In genomic region chr11:94128171-94128745, GRCh38 we compare ENCODE assay signal across 8 cellular contexts. TPM values are rescaled to one million over a fixed set of nuclear protein-coding genes. Genes with fewer than 3 reads are reported as not detected.
A peak's percentile ranks its signal among the peaks of the same experiment; 100 is the strongest.
DNase-seq lines count a peak whose midpoint lies in the region; ATAC-seq, FAIRE-seq and TF ChIP-seq lines count a peak whose summit lies in the region.

No MANE protein-coding gene starts in this region.

- TSS peak; percentile 48 for BruUV-seq in endothelial cell of umbilical vein (replicated peaks; lab: Mats Ljungman, UMichigan)

- POLR2A ChIA-PET in CD4-positive, alpha-beta T cell (lab: Charles Lee) = interaction anchor here (0.7 to 3.0 kb wide), 8 partner anchors 11 to 939 kb away, joined by 3 to 26 read pairs (median 5); partner anchors contain the start of genes C11orf54, MED17, SRSF8 and TAF1D
- POLR2A ChIA-PET in endothelial cell of umbilical vein (lab: Charles Lee) = interaction anchor here (1.3 to 1.6 kb wide), 2 partner anchors 13 to 22 kb away, joined by 3 read pairs; no protein-coding TSS in a partner anchor
- POLR2A ChIA-PET in naive thymus-derived CD4-positive, alpha-beta T cell (lab: Charles Lee) = interaction anchor here (0.8 to 1.8 kb wide), 3 partner anchors 344 to 388 kb away, joined by 3 to 5 read pairs (median 4); partner anchors contain the start of gene MED17

- H3K4me1 ChIP-seq in endothelial cell of umbilical vein (ENCODE audit: control insufficient read depth, extremely low read depth, insufficient read depth, low read length) = peaks cover 39% of the 10 kb centered on the region
- H3K4me1 ChIP-seq in naive thymus-derived CD4-positive, alpha-beta T cell (ENCODE audit: control insufficient read depth in 2 of 2, insufficient read depth in 2 of 2, low read length in 2 of 2) = peaks cover 21 to 29% of the 10 kb centered on the region in 2 donors

- peak overlapping the region; percentile 89 for H3K9ac ChIP-seq in endothelial cell of umbilical vein (replicated peaks; ENCODE audit: extremely low read depth, insufficient read depth, low read length)

- H3K36me3 Mint-ChIP-seq in CD4-positive, alpha-beta T cell (ENCODE audit: low read depth) = no peaks in the 10 kb centered on the region
- H3K36me3 Mint-ChIP-seq in naive thymus-derived CD4-positive, alpha-beta T cell = peaks cover 0 to 4% (median 0%) of the 10 kb centered on the region in 5 donors

- H3K9me3 Mint-ChIP-seq in CD4-positive, alpha-beta T cell = no peaks in the 10 kb centered on the region
- H3K9me3 Mint-ChIP-seq in naive thymus-derived CD4-positive, alpha-beta T cell = peaks cover 0 to 7% (median 0%) of the 10 kb centered on the region in 11 donors

- no peaks in the 10 kb centered on the region for H3K27me3 Mint-ChIP-seq in CD4-positive, alpha-beta T cell
- H3K27me3 Mint-ChIP-seq in naive thymus-derived CD4-positive, alpha-beta T cell = no peaks in the 10 kb centered on the region

- H2AFZ ChIP-seq in endothelial cell of umbilical vein (ENCODE audit: low read depth, low read length) = peak overlapping the region; percentile 92

- peak overlapping the region; percentile 76 to 87 (median 77) for H3K4me3 ChIP-seq in endothelial cell of umbilical vein (replicated peaks in 1 of 3; ENCODE audit: insufficient read depth in 1 of 3, low read depth in 1 of 3, low read length in 3 of 3)
- H3K4me3 ChIP-seq in naive thymus-derived CD4-positive, alpha-beta T cell (ENCODE audit: low read length) = peak overlapping the region; percentile 97

- FAIRE-seq in endothelial cell of umbilical vein (lab: Jason Lieb, UNC) = no peak

- no peak for TF ChIP-seq POLR2A in endothelial cell of umbilical vein (IDR thresholded peaks at IDR 0.05; ENCODE audit: low read depth, low read length)

- no peaks in the 10 kb centered on the region for H3K9me3 ChIP-seq in CD4-positive, alpha-beta T cell (ENCODE audit: control insufficient read depth, low read length)
- no peaks in the 10 kb centered on the region for H3K9me3 ChIP-seq in endothelial cell of umbilical vein (replicated peaks; ENCODE audit: control insufficient read depth, insufficient read depth, low read length)
- no peaks in the 10 kb centered on the region for H3K9me3 ChIP-seq in naive thymus-derived CD4-positive, alpha-beta T cell (ENCODE audit: control insufficient read depth in 2 of 3, low read length in 3 of 3)

- peak overlapping the region; percentile 93 for H3K4me2 ChIP-seq in endothelial cell of umbilical vein (ENCODE audit: insufficient read depth, low read length)

- peak overlapping the region; percentile 90 for H3K27ac Mint-ChIP-seq in CD4-positive, alpha-beta T cell
- H3K27ac Mint-ChIP-seq in naive thymus-derived CD4-positive, alpha-beta T cell = peak overlapping the region; percentile 77 to 96 (median 89)

- CTCF ChIA-PET in CD4-positive, alpha-beta T cell (lab: Charles Lee) = no interaction called here
- CTCF ChIA-PET in endothelial cell of umbilical vein (lab: Charles Lee) = interaction anchor here (0.7 to 5.0 kb wide), 10 partner anchors 10 to 939 kb away, joined by 3 to 64 read pairs (median 6); partner anchors contain the start of gene SRSF8
- CTCF ChIA-PET in naive thymus-derived CD4-positive, alpha-beta T cell (lab: Charles Lee) = no interaction called here

- DNase-seq in CD4-positive, alpha-beta T cell = peak in 2 of 10 experiments; percentile 8 to 42
- DNase-seq in RPMI8226 (peak; percentile 50), endothelial cell of umbilical vein (ENCODE audit: low read depth, low spot score) (no peak), dermis blood vessel endothelial cell (no peak), glomerular visceral epithelial cell (ENCODE audit: extremely low spot score) (no peak)
- no peak for DNase-seq in naive thymus-derived CD4-positive, alpha-beta T cell

- dilution Hi-C loops in endothelial cell of umbilical vein (cut with MboI; ENCODE audit: extremely low pct_ligation_motif_present, low sequenced_read_pairs) = no loop called here

- no peaks in the 10 kb centered on the region for H3K9me1 ChIP-seq in endothelial cell of umbilical vein (replicated peaks; ENCODE audit: control insufficient read depth, extremely low read depth, insufficient read depth, low read length)

- ATAC-seq in CD4-positive, alpha-beta T cell (ENCODE audit: poor library complexity) = peak; percentile 46
- ATAC-seq in GM19043 (IDR thresholded peaks at IDR 0.05; ENCODE audit: low read depth, unreplicated experiment) (peak; percentile 10), HG03280 (IDR thresholded peaks at IDR 0.05; ENCODE audit: unreplicated experiment) (peak; percentile 13)
- ATAC-seq in naive thymus-derived CD4-positive, alpha-beta T cell = peak; percentile 42

- H3K27ac ChIP-seq in CD4-positive, alpha-beta T cell (ENCODE audit: low read depth, low read length) = peak overlapping the region; percentile 64
- H3K27ac ChIP-seq in endothelial cell of umbilical vein (ENCODE audit: insufficient read depth, low read depth, low read length) = peak overlapping the region; percentile 86
- H3K27ac ChIP-seq in naive thymus-derived CD4-positive, alpha-beta T cell (ENCODE audit: low read depth, low read length) = peak overlapping the region; percentile 73

- H3K27me3 ChIP-seq in CD4-positive, alpha-beta T cell (ENCODE audit: control insufficient read depth, insufficient read depth, low read length) = no peaks in the 10 kb centered on the region
- H3K27me3 ChIP-seq in endothelial cell of umbilical vein (ENCODE audit: control insufficient read depth in 2 of 2, insufficient read depth in 2 of 2, low read length in 2 of 2) = no peaks in the 10 kb centered on the region
- no peaks in the 10 kb centered on the region for H3K27me3 ChIP-seq in naive thymus-derived CD4-positive, alpha-beta T cell (ENCODE audit: control insufficient read depth in 2 of 2, insufficient read depth in 2 of 2, low read length in 2 of 2)

- H3K79me2 ChIP-seq in endothelial cell of umbilical vein (ENCODE audit: control insufficient read depth, insufficient read depth, low read length) = peaks cover 42% of the 10 kb centered on the region

- TF ChIP-seq CTCF in CD4-positive, alpha-beta T cell (IDR thresholded peaks at IDR 0.05) = no peak
- TF ChIP-seq CTCF in endothelial cell of umbilical vein (IDR thresholded peaks at IDR 0.05; ENCODE audit: extremely low read depth in 1 of 2, insufficient read depth in 1 of 2, low read depth in 1 of 2, low read length in 2 of 2) = no peak

- intact Hi-C loops in CD4-positive, alpha-beta T cell (cut with DNase I, micrococcal nuclease) = loop anchor here (2.0 to 5.0 kb wide), 3 partner anchors 345 to 466 kb away; partner anchors contain the start of gene CEP295 (in 1 of the 2)
- intact Hi-C loops in endothelial cell of umbilical vein (cut with micrococcal nuclease) = loop anchor here (1.0 kb wide), 5 partner anchors 8 to 365 kb away; partner anchors contain the start of genes ANKRD49, MRE11 and VSTM5
- intact Hi-C loops in naive thymus-derived CD4-positive, alpha-beta T cell (cut with micrococcal nuclease) = loop anchor here (1.0 to 10.0 kb wide), 17 partner anchors 19 to 1661 kb away; partner anchors contain the start of genes ANKRD49 (in 2 of the 2), C11orf54 (in 2 of the 2), CWC15 (in 2 of the 2) and FAM76B (in 2 of the 2)

- H3K4me1 Mint-ChIP-seq in CD4-positive, alpha-beta T cell (ENCODE audit: low read depth) = peaks cover 19% of the 10 kb centered on the region
- peaks cover 12 to 27% (median 21%) of the 10 kb centered on the region in 7 donors for H3K4me1 Mint-ChIP-seq in naive thymus-derived CD4-positive, alpha-beta T cell

- no peaks in the 10 kb centered on the region for H3K36me3 ChIP-seq in endothelial cell of umbilical vein (ENCODE audit: control insufficient read depth in 2 of 2, extremely low read depth in 1 of 2, insufficient read depth in 2 of 2, low read length in 2 of 2)
- peaks cover 0 to 12% (median 0%) of the 10 kb centered on the region in 3 experiments for H3K36me3 ChIP-seq in naive thymus-derived CD4-positive, alpha-beta T cell (ENCODE audit: control insufficient read depth in 2 of 3, insufficient read depth in 3 of 3, low read length in 3 of 3)

- H4K20me1 ChIP-seq in endothelial cell of umbilical vein (replicated peaks; ENCODE audit: control insufficient read depth, extremely low read depth, insufficient read depth, low read length) = no peaks in the 10 kb centered on the region

- H3K4me3 Mint-ChIP-seq in CD4-positive, alpha-beta T cell = peak overlapping the region; percentile 93
- peak overlapping the region in 2 of 10 donors; percentile 85 to 92 for H3K4me3 Mint-ChIP-seq in naive thymus-derived CD4-positive, alpha-beta T cell

TF ChIP-seq in endothelial cell of umbilical vein, 7 proteins besides CTCF, POLR2A, EP300 and RAD21:
- TF ChIP-seq, protein P1, sequence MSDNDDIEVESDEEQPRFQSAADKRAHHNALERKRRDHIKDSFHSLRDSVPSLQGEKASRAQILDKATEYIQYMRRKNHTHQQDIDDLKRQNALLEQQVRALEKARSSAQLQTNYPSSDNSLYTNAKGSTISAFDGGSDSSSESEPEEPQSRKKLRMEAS (IDR thresholded peaks at IDR 0.05; ENCODE audit: insufficient read depth, insufficient read length) = no peak
- no peak for TF ChIP-seq FOS (IDR thresholded peaks at IDR 0.05; ENCODE audit: borderline replicate concordance, insufficient read depth, low read length)
- TF ChIP-seq MYC (IDR thresholded peaks at IDR 0.05; ENCODE audit: low read depth, low read length) = no peak
- TF ChIP-seq POLR2AphosphoS5 (IDR thresholded peaks at IDR 0.05; ENCODE audit: insufficient read depth, low read depth, low read length) = no peak
- no peak for TF ChIP-seq JUN (IDR thresholded peaks at IDR 0.05; ENCODE audit: borderline replicate concordance, insufficient read depth, insufficient read length, low read depth)
- TF ChIP-seq EZH2 (IDR thresholded peaks at IDR 0.05; ENCODE audit: borderline replicate concordance, low read depth, low read length, severe bottlenecking) = no peak
- TF ChIP-seq GATA2 (IDR thresholded peaks at IDR 0.05; ENCODE audit: insufficient read depth, insufficient read length, low read depth, low read length) = no peak

RNA-seq across cellular contexts. Expression of gene PANX1, which starts 0.4 kb away (rescaled TPM):
- 1 to 10 TPM; 4.8 to 4.9 TPM for total RNA-seq in CD4-positive, alpha-beta T cell
- total RNA-seq in endothelial cell of umbilical vein (17.7 and 20.9 TPM in 2 replicates), dermis blood vessel endothelial cell (24.8 and 27.4 TPM in 2 replicates)
- polyA plus RNA-seq in endothelial cell of umbilical vein = 8.5 and 9.5 TPM in 2 replicates
- 9.9 and 10.2 TPM in 2 replicates for polyA plus RNA-seq in endothelial cell of umbilical vein (2011; cell fraction: cytosol; rRNA removed)
- 7.5 and 8.2 TPM in 2 replicates for polyA plus RNA-seq in endothelial cell of umbilical vein (2011; cell fraction: nucleus; rRNA removed)
- polyA plus RNA-seq in endothelial cell of umbilical vein (2012) = 20.3 and 29.8 TPM in 2 replicates
- polyA minus RNA-seq in endothelial cell of umbilical vein = 33.2 and 34.9 TPM in 2 replicates
- 16.7 TPM for polyA minus RNA-seq in endothelial cell of umbilical vein (2011; cell fraction: cytosol; rRNA and poly(A)+ RNA removed)
- 13.0 and 18.7 TPM in 2 replicates for polyA minus RNA-seq in endothelial cell of umbilical vein (2011; cell fraction: nucleus; rRNA and poly(A)+ RNA removed)
- 10 to 100 TPM in 1 of 5 experiments, 1 to 10 TPM in 4; 5.6 to 14.8 (median 6.1) TPM for total RNA-seq in naive thymus-derived CD4-positive, alpha-beta T cell
- polyA plus RNA-seq in naive thymus-derived CD4-positive, alpha-beta T cell = 1 to 10 TPM; 3.9 to 5.8 TPM
